8 cellular contexts compared by ENCODE assay signal in the genomic region with DNA sequence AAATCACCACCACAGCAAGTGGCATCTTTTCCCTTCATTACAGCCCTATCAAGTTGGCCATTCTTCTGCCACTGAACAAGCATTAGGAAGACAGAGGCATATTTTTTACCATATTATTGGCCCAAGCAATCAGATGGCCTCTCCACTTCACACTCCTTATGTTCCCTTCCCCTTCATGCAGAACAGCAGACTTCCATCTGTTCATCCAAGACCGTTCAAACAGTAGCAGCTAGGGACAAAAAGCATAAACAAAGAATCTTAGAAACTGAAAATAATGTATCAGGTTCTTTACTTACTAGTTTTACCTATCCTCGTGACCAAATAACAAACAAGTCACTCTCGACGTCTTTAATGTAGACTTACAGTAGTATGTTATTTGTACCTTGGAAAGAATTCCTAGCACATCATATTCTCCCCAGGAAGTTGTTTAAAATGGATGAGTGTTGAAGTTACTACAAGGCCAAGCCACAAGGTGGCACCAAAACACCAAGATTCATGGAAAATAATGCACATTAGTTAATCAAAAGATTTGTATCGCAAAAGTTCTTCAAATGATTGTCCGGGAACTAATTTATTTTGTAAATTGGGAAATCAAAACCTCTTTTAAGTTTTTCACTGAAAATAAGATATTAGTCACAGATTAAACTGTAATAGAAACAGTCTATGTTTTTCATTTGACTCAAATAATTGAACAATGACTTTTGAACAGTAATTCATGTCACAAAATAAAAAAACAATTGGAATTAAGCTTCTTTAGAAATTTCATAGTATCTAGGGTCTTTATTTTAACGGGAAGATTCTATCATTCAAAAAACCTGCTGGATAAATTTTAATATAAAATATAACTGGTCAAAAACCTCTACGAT.
DNase-seq lines count a peak whose midpoint lies in the region; ATAC-seq and TF ChIP-seq lines count a peak whose summit lies in the region.

No MANE protein-coding gene starts in this region.

- no peaks in the 10 kb centered on the region for H3K36me3 ChIP-seq in OCI-LY7 (ENCODE audit: insufficient read depth, low read length)

- H3K4me3 ChIP-seq in OCI-LY7 (ENCODE audit: low read depth, low read length, poor library complexity, severe bottlenecking): no peak overlapping the region

- peak; percentile 96 for TF ChIP-seq CTCF in OCI-LY7 (conservative IDR thresholded peaks at IDR 0.05; ENCODE audit: low read length)

- H3K27ac Mint-ChIP-seq in activated naive CD4-positive, alpha-beta T cell treated with anti-CD3 and anti-CD28 coated beads for 36 hours: no peak overlapping the region

- no peak overlapping the region for H2AFZ ChIP-seq in OCI-LY7 (ENCODE audit: low read length)

- peaks cover 19% of the 10 kb centered on the region for H3K36me3 Mint-ChIP-seq in activated naive CD4-positive, alpha-beta T cell treated with anti-CD3 and anti-CD28 coated beads for 36 hours (ENCODE audit: low read depth)

- H3K9me2 ChIP-seq in OCI-LY7 (ENCODE audit: insufficient read depth, low read length): no peaks in the 10 kb centered on the region

- DNase-seq in DMS153 (lab: John Stamatoyannopoulos, UW) (peak; percentile 65), HT-29 (ENCODE audit: low spot score) (peak; percentile 92), OCI-LY7 (ENCODE audit: low spot score) (peak; percentile 55), glomerular endothelial cell (ENCODE audit: extremely low read depth, low read depth, low spot score) (peak; percentile 45), sciatic nerve (ENCODE audit: low spot score) (peak; percentile 73)
- peak; percentile 66 for DNase-seq in activated naive CD4-positive, alpha-beta T cell treated with anti-CD3 and anti-CD28 coated beads for 36 hours

- H3K4me1 Mint-ChIP-seq in activated naive CD4-positive, alpha-beta T cell treated with anti-CD3 and anti-CD28 coated beads for 36 hours (ENCODE audit: low read depth): no peaks in the 10 kb centered on the region

- no peaks in the 10 kb centered on the region for H3K79me2 ChIP-seq in OCI-LY7 (ENCODE audit: insufficient read depth, low read depth, low read length)

- intact Hi-C loops in OCI-LY7 (cut with micrococcal nuclease; ENCODE audit: unreplicated experiment): loop anchor here (1.0 to 5.0 kb wide), 3 partner anchors 135 to 723 kb away; no protein-coding TSS in a partner anchor
- intact Hi-C loops in activated naive CD4-positive, alpha-beta T cell treated with anti-CD3 and anti-CD28 coated beads for 36 hours (cut with micrococcal nuclease): loop anchor here (1.0 to 10.0 kb wide), 6 partner anchors 112 to 723 kb away; a partner anchor contains a TSS
- intact Hi-C loops in sciatic nerve (cut with DNase I): loop anchor here (5.0 kb wide), 1 partner anchor 720 kb away; no protein-coding TSS in a partner anchor

- ATAC-seq in sciatic nerve (peak; percentile 57), GM18517 (IDR thresholded peaks at IDR 0.05; ENCODE audit: unreplicated experiment) (no peak), GM18505 (IDR thresholded peaks at IDR 0.05; ENCODE audit: unreplicated experiment) (no peak)

- no peak overlapping the region for H3K4me2 ChIP-seq in OCI-LY7 (ENCODE audit: low read length)

- no peaks in the 10 kb centered on the region for H3K27me3 Mint-ChIP-seq in activated naive CD4-positive, alpha-beta T cell treated with anti-CD3 and anti-CD28 coated beads for 36 hours (ENCODE audit: low read depth)

- BruUV-seq in OCI-LY7 (replicated peaks; lab: Mats Ljungman, UMichigan): no TSS peak

- H3K27ac ChIP-seq in OCI-LY7 (ENCODE audit: low read depth, low read length, poor library complexity, severe bottlenecking): no peak overlapping the region

- no peaks in the 10 kb centered on the region for H3K4me1 ChIP-seq in OCI-LY7 (ENCODE audit: insufficient read depth, low read length, poor library complexity, severe bottlenecking)

- no peaks in the 10 kb centered on the region for H3K9me3 Mint-ChIP-seq in activated naive CD4-positive, alpha-beta T cell treated with anti-CD3 and anti-CD28 coated beads for 36 hours

- CTCF ChIA-PET in OCI-LY7 (lab: Charles Lee; ENCODE audit: unreplicated experiment): no interaction called here
- CTCF ChIA-PET in activated naive CD4-positive, alpha-beta T cell treated with anti-CD3 and anti-CD28 coated beads for 36 hours (lab: Charles Lee): interaction anchor here (0.7 to 1.8 kb wide), 4 partner anchors 9 to 279 kb away, joined by 3 to 9 read pairs (median 4); no protein-coding TSS in a partner anchor

- H3K4me3 Mint-ChIP-seq in activated naive CD4-positive, alpha-beta T cell treated with anti-CD3 and anti-CD28 coated beads for 36 hours: no peak overlapping the region

- H3K9me3 ChIP-seq in OCI-LY7 (ENCODE audit: low read length): no peaks in the 10 kb centered on the region

- POLR2A ChIA-PET in OCI-LY7 (lab: Charles Lee): no interaction called here

- no peak for TF ChIP-seq POLR2A in GM18505 (IDR thresholded peaks at IDR 0.05; ENCODE audit: borderline replicate concordance, extremely low read depth, insufficient read depth, insufficient read length)

- H4K20me1 ChIP-seq in OCI-LY7 (ENCODE audit: insufficient read depth, low read length): no peaks in the 10 kb centered on the region; the same call in 1 of the 2 replicates
